31 cellular contexts compared by ENCODE assay signal in the genomic region with DNA sequence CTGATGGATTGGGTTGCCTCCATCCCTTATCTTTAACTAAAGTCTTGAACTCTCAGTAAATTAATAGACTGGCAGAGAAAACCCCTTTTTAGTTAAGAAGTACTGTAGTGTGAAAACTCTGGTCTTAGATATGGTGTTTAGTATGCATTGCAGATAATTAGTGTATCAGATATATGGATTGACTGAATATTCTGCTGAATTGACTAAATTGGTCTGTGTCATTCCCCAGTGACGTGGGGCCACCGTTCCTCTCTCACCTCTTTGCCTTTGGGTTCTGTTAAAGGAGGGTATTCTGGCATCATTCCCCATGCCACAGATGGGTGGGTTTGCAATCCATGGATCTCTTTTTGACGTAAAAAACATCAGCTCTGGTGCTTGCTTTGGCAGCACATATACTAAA.
"Had no signal": no experiment of that assay in that cellular context is flagged by ENCODE, and none has a peak within 500 bp of the region (broad histone marks: within the 10 kb centered on the region; RNA-seq: fewer than 3 reads in every experiment).

No MANE protein-coding gene starts in this region.

- H3K79me2 ChIP-seq: parathyroid adenoma had no signal

- H3K4me1 Mint-ChIP-seq: natural killer cell; nephron; neural progenitor cell; stimulated activated memory B cell treated with anti-CD40 and anti-IgM and Interleukin-4, amounts not matched to agents 10 μg/mL and 1 μg/mL and 100 μg/mL, for 72 hours; stimulated activated naive CD8-positive, alpha-beta T cell treated with anti-CD3 and anti-CD28 coated beads, Interleukin-15, amount 100 ng/mL, for 72 hours had no signal

- H3K9me3 ChIP-seq: ovary, psoas muscle, spleen, suprapubic skin, testis, tibial artery, upper lobe of left lung, vagina had no signal

- H3K9ac ChIP-seq: neural progenitor cell, parathyroid adenoma had no signal

- H2AFZ ChIP-seq: neural progenitor cell, parathyroid adenoma had no signal

- H3K36me3 ChIP-seq: neural progenitor cell, ovary, spleen, suprapubic skin, tibial artery, upper lobe of left lung, vagina had no signal

- H3K4me2 ChIP-seq: neural progenitor cell, smooth muscle cell had no signal

- H3K27ac Mint-ChIP-seq: natural killer cell; nephron; neural progenitor cell; stimulated activated memory B cell treated with anti-CD40 and anti-IgM and Interleukin-4, amounts not matched to agents 10 μg/mL and 1 μg/mL and 100 μg/mL, for 72 hours; stimulated activated naive CD8-positive, alpha-beta T cell treated with anti-CD3 and anti-CD28 coated beads, Interleukin-15, amount 100 ng/mL, for 72 hours had no signal

- H3K4me3 Mint-ChIP-seq: natural killer cell; nephron; neural progenitor cell; stimulated activated memory B cell treated with anti-CD40 and anti-IgM and Interleukin-4, amounts not matched to agents 10 μg/mL and 1 μg/mL and 100 μg/mL, for 72 hours; stimulated activated naive CD8-positive, alpha-beta T cell treated with anti-CD3 and anti-CD28 coated beads, Interleukin-15, amount 100 ng/mL, for 72 hours had no signal

- H3K27me3 Mint-ChIP-seq: progenitor cell of endocrine pancreas; stimulated activated memory B cell treated with anti-CD40 and anti-IgM and Interleukin-4, amounts not matched to agents 10 μg/mL and 1 μg/mL and 100 μg/mL, for 72 hours; stimulated activated naive CD8-positive, alpha-beta T cell treated with anti-CD3 and anti-CD28 coated beads, Interleukin-15, amount 100 ng/mL, for 72 hours had no signal

- DNase-seq: natural killer cell; occipital lobe; ovary; posterior cingulate gyrus; psoas muscle; right cardiac atrium; spleen; stimulated activated CD4-positive, alpha-beta T cell treated with anti-CD3 and anti-CD28 coated beads, Interleukin-12 subunit alpha, Interleukin-12 subunit beta, amount 100 ng/mL, for 4 hours; stimulated activated CD4-positive, alpha-beta T cell treated with anti-CD3 and anti-CD28 coated beads, Interleukin-1b, Interleukin-23, amount 100 ng/mL, for 48 hours; stimulated activated CD4-positive, alpha-beta T cell treated with anti-CD3 and anti-CD28 coated beads, Interleukin-4, amount 100 ng/mL, for 1 hour; stimulated activated CD4-positive, alpha-beta T cell treated with anti-CD3 and anti-CD28 coated beads, Interleukin-4, amount 100 ng/mL, for 4 hours; stimulated activated CD8-positive, alpha-beta memory T cell treated with anti-CD3 and anti-CD28 coated beads, Interleukin-4, amount 100 ng/mL, for 48 hours; stimulated activated naive CD4-positive, alpha-beta T cell; stimulated activated naive CD8-positive, alpha-beta T cell treated with anti-CD3 and anti-CD28 coated beads, Interleukin-15, amount 100 ng/mL, for 72 hours; stimulated activated naive CD8-positive, alpha-beta T cell treated with anti-CD3 and anti-CD28 coated beads, Interleukin-15, Interleukin-2, amounts not matched to agents 100 U/mL and 50 U/mL, for 24 hours; substantia nigra; testis; tibial artery; trophoblast cell; upper lobe of left lung had no signal

- H3K27me3 ChIP-seq: neural progenitor cell, ovary, spleen, suprapubic skin, testis, tibial artery, upper lobe of left lung, vagina had no signal

- H3K27ac ChIP-seq: neural progenitor cell, ovary, parathyroid adenoma, psoas muscle, skin epidermis, spleen, suprapubic skin, testis, tibial artery, upper lobe of left lung, vagina had no signal

- FAIRE-seq: urothelium cell line had no signal

- H3K36me3 Mint-ChIP-seq: natural killer cell; neural progenitor cell; stimulated activated memory B cell treated with anti-CD40 and anti-IgM and Interleukin-4, amounts not matched to agents 10 μg/mL and 1 μg/mL and 100 μg/mL, for 72 hours had no signal

- ATAC-seq: natural killer cell; psoas muscle; right cardiac atrium; sciatic nerve; stimulated activated memory B cell treated with anti-CD40 and anti-IgM and Interleukin-4, amounts not matched to agents 10 μg/mL and 1 μg/mL and 100 μg/mL, for 72 hours; stimulated activated naive CD8-positive, alpha-beta T cell treated with anti-CD3 and anti-CD28 coated beads, Interleukin-15, amount 100 ng/mL, for 72 hours; stimulated activated naive CD8-positive, alpha-beta T cell treated with anti-CD3 and anti-CD28 coated beads, Interleukin-15, Interleukin-2, amounts not matched to agents 100 U/mL and 50 U/mL, for 24 hours had no signal

- H3K4me3 ChIP-seq: neural progenitor cell, ovary, psoas muscle, skin epidermis, smooth muscle cell, spleen, suprapubic skin, testis, tibial artery, upper lobe of left lung, vagina had no signal

- H3K9me3 Mint-ChIP-seq: natural killer cell; nephron; neural progenitor cell; stimulated activated memory B cell treated with anti-CD40 and anti-IgM and Interleukin-4, amounts not matched to agents 10 μg/mL and 1 μg/mL and 100 μg/mL, for 72 hours; stimulated activated naive CD8-positive, alpha-beta T cell treated with anti-CD3 and anti-CD28 coated beads, Interleukin-15, amount 100 ng/mL, for 72 hours had no signal

- H3K4me1 ChIP-seq: neural progenitor cell, parathyroid adenoma, psoas muscle, spleen, suprapubic skin, testis, tibial artery, upper lobe of left lung, vagina had no signal
